19 cellular contexts compared by ENCODE assay signal in the genomic region with DNA sequence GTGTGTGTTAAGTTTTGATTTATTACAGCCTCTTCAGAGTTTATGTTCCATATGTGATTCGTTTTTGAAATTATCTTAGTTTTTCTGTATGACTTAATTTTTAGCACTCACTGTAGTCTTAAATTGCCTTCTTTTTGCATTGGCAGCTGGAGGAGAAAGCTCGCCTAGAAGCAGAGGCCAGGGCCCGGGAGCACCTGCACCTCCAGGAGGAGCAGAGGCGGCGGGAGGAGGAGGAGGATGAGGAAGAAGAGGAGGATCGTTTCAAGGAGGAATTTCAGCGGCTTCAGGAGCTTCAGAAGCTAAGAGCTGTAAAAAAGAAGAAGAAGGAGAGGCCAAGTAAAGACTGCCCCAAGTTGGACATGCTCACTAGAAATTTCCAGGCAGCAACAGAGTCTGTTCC.
"Had no signal": no experiment of that assay in that cellular context is flagged by ENCODE, and none has a peak within 500 bp of the region (broad histone marks: within the 10 kb centered on the region; RNA-seq: fewer than 3 reads in every experiment).

No MANE protein-coding gene starts in this region.

- H3K4me3 Mint-ChIP-seq: activated naive CD8-positive, alpha-beta T cell treated with anti-CD3 and anti-CD28 coated beads, Interleukin-2, amount 10 ng/mL, durations not matched to agents 7 days and 5 days; dendritic cell treated with granulocyte-macrophage colony-stimulating factor and Interleukin-4, amounts not matched to agents 40 ng/mL and 50 ng/mL, for 4 days; naive thymus-derived CD8-positive, alpha-beta T cell had no signal

- H3K27ac Mint-ChIP-seq: activated naive CD8-positive, alpha-beta T cell treated with anti-CD3 and anti-CD28 coated beads, Interleukin-2, amount 10 ng/mL, durations not matched to agents 7 days and 5 days; dendritic cell treated with granulocyte-macrophage colony-stimulating factor and Interleukin-4, amounts not matched to agents 40 ng/mL and 50 ng/mL, for 4 days had no signal

- H3K9me3 Mint-ChIP-seq: activated naive CD8-positive, alpha-beta T cell treated with anti-CD3 and anti-CD28 coated beads, Interleukin-2, amount 10 ng/mL, durations not matched to agents 7 days and 5 days; dendritic cell treated with granulocyte-macrophage colony-stimulating factor and Interleukin-4, amounts not matched to agents 40 ng/mL and 50 ng/mL, for 4 days; naive thymus-derived CD8-positive, alpha-beta T cell had no signal

- H3K27me3 Mint-ChIP-seq: activated naive CD8-positive, alpha-beta T cell treated with anti-CD3 and anti-CD28 coated beads, Interleukin-2, amount 10 ng/mL, durations not matched to agents 7 days and 5 days; dendritic cell treated with granulocyte-macrophage colony-stimulating factor and Interleukin-4, amounts not matched to agents 40 ng/mL and 50 ng/mL, for 4 days; naive thymus-derived CD8-positive, alpha-beta T cell had no signal

- H3K4me1 Mint-ChIP-seq: activated naive CD8-positive, alpha-beta T cell treated with anti-CD3 and anti-CD28 coated beads, Interleukin-2, amount 10 ng/mL, durations not matched to agents 7 days and 5 days had no signal

- H3K4me3 ChIP-seq: heart right ventricle, lung, mucosa of descending colon, transverse colon had no signal

- H3K4me1 ChIP-seq: heart right ventricle, transverse colon had no signal

- DNase-seq: activated CD4-positive, CD25-positive, alpha-beta regulatory T cell treated with anti-CD3 and anti-CD28 coated beads, Interleukin-2, amount 50 U/mL, for 72 hours; activated CD8-positive, alpha-beta memory T cell treated with anti-CD3 and anti-CD28 coated beads for 24 hours; activated effector memory CD4-positive, alpha-beta T cell treated with Interleukin-2 at 50 U/mL for 16 hours; activated naive CD8-positive, alpha-beta T cell treated with anti-CD3 and anti-CD28 coated beads, Interleukin-2, amount 10 ng/mL, durations not matched to agents 7 days and 5 days; effector memory CD4-positive, alpha-beta T cell; foreskin melanocyte; heart right ventricle; left cardiac atrium; mucosa of descending colon; naive thymus-derived CD8-positive, alpha-beta T cell; stimulated activated naive CD4-positive, alpha-beta T cell; SW 1271; T1000; transverse colon had no signal

- H3K27ac ChIP-seq: epithelial cell of prostate, heart right ventricle, neutrophil, parathyroid adenoma, transverse colon had no signal

- ATAC-seq: left cardiac atrium; mucosa of descending colon; naive thymus-derived CD8-positive, alpha-beta T cell had no signal

- H3K27me3 ChIP-seq: heart right ventricle, neutrophil, transverse colon had no signal

- H3K9me3 ChIP-seq: heart right ventricle, mucosa of descending colon, neutrophil, transverse colon had no signal
